Comparison of ENCODE assay signal across 16 cellular contexts in the genomic region with DNA sequence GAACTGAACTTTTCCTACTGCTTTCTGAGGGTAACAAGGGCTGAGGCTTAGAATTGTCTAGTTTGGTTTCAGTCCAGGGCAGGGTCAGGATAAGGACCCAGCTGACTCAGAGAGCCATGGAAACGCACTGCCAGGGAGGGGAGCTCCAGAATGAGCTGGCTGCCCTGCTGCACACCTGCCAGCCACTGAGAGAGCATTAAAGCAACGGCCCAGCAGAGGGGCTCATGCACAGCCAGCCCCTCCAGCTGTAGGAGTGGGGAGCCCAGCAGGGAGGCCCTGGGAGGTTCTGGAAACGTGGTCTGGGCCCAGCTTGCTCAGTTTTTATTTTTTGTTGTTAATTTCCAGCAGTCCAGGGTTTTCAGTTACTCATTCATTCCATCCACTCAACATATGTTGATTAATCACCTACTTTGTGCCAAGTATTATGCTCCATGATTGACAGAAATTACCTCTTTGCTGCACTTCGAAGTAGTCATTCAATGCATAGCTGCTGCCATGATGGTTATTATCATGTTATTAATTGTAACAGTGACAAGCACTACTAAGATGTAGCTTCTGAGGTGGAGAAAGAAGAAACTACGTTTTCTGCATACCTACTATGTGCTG. TPM values are rescaled to one million over a fixed set of nuclear protein-coding genes. Genes with fewer than 3 reads are reported as not detected.
A peak's percentile ranks its signal among the peaks of the same experiment; 100 is the strongest.
DNase-seq lines count a peak whose midpoint lies in the region; ATAC-seq, FAIRE-seq and TF ChIP-seq lines count a peak whose summit lies in the region.
"Had no signal": no experiment of that assay in that cellular context is flagged by ENCODE, and none has a peak within 500 bp of the region (broad histone marks: within the 10 kb centered on the region; RNA-seq: fewer than 3 reads in every experiment).

No MANE protein-coding gene starts in this region.

- H3K27me3 ChIP-seq in IMR-90 (ENCODE audit: control insufficient read depth, insufficient read depth, low read length) (peaks cover 36% of the 10 kb centered on the region), keratinocyte (ENCODE audit: control insufficient read depth, extremely low read depth, insufficient read depth, low read length) (peaks cover 22% of the 10 kb centered on the region), Peyer's patch (no peaks in the 10 kb centered on the region)

- no TSS peak for BruUV-seq in IMR-90 (replicated peaks; lab: Mats Ljungman, UMichigan)

- H3K4me2 ChIP-seq in IMR-90 (ENCODE audit: low read depth, low read length) (no peak overlapping the region), keratinocyte (ENCODE audit: control insufficient read depth, extremely low read depth, insufficient read depth, low read depth, low read length) (peak overlapping the region; percentile 27)

- POLR2A ChIA-PET in IMR-90 (lab: Charles Lee; ENCODE audit: unreplicated experiment): no interaction called here

- DNase-seq in DMS79 treated with DMSO at 0.1 percent for 48 hours (lab: John Stamatoyannopoulos, UW): peak; percentile 48
- DNase-seq in DMS79 (lab: John Stamatoyannopoulos, UW): no peak
- DNase-seq in IMR-90: peak; percentile 41
- peak; percentile 12 for DNase-seq in amniotic epithelial cell (ENCODE audit: low read depth)
- DNase-seq in keratinocyte (ENCODE audit: low read depth, low spot score): no peak
- no peak for DNase-seq in Peyer's patch
- DNase-seq: activated CD8-positive, alpha-beta memory T cell treated with anti-CD3 and anti-CD28 coated beads, Interleukin-2, amount 10 ng/mL, durations not matched to agents 7 days and 5 days; activated naive CD4-positive, alpha-beta T cell treated with anti-CD3 and anti-CD28 coated beads, Interleukin-2, amount 50 U/mL, for 16 hours; gastrocnemius medialis; lower lobe of right lung; NCI-H1105; nucleus accumbens had no signal

- no peaks in the 10 kb centered on the region for H3K9me1 ChIP-seq in IMR-90 (ENCODE audit: insufficient read depth, low read length)
- no peaks in the 10 kb centered on the region for H3K9me1 ChIP-seq in keratinocyte (ENCODE audit: control insufficient read depth, extremely low read depth, insufficient read depth, low read length)

- WGBS in IMR-90 (ENCODE audit: extremely low coverage in 2 of 2, insufficient read length in 1 of 2), 2 experiments: 17% methylated on average over 1 of the region's 5 CpGs; no CpG with 5 or more reads in 1 of the 2 experiments

- H3K56ac ChIP-seq in IMR-90 (ENCODE audit: extremely low read depth, insufficient read depth, low read length): no peak overlapping the region

- H3K9ac ChIP-seq in IMR-90 (ENCODE audit: low read depth, low read length) (no peak overlapping the region), keratinocyte (ENCODE audit: control insufficient read depth, extremely low read depth, insufficient read depth, low read length) (no peak overlapping the region)

- no peak overlapping the region for H2BK5ac ChIP-seq in IMR-90 (ENCODE audit: low read depth, low read length, poor library complexity, severe bottlenecking)

- H3K23ac ChIP-seq in IMR-90 (ENCODE audit: low read depth, low read length): no peak overlapping the region

- H3K4ac ChIP-seq in IMR-90 (ENCODE audit: low read depth, low read length): no peak overlapping the region

- no peaks in the 10 kb centered on the region for H3K79me2 ChIP-seq in keratinocyte (ENCODE audit: control insufficient read depth, insufficient read depth, low read length)

- no peaks in the 10 kb centered on the region for H3K79me1 ChIP-seq in IMR-90 (ENCODE audit: low read depth in 1 of 2, low read length in 2 of 2)

- CTCF ChIA-PET in IMR-90 (lab: Yijun Ruan, JAX): no interaction called here

- H3K9me3 ChIP-seq in IMR-90 (ENCODE audit: control insufficient read depth, insufficient read depth, low read length) (no peaks in the 10 kb centered on the region), keratinocyte (ENCODE audit: control insufficient read depth, low read depth, low read length) (peaks cover 2% of the 10 kb centered on the region), Peyer's patch (no peaks in the 10 kb centered on the region)
- H3K9me3 ChIP-seq: gastrocnemius medialis had no signal

- H4K20me1 ChIP-seq in IMR-90 (ENCODE audit: insufficient read depth, low read length) (no peaks in the 10 kb centered on the region), keratinocyte (ENCODE audit: control insufficient read depth, extremely low read depth, insufficient read depth, low read length) (peaks cover 4% of the 10 kb centered on the region)

- dilution Hi-C loops in IMR-90 (cut with HindIII; ENCODE audit: low sequenced_read_pairs, unreplicated experiment) (no loop called here), keratinocyte (cut with MboI; ENCODE audit: extremely low pct_ligation_motif_present, low sequenced_read_pairs) (no loop called here)

- H3K36me3 ChIP-seq in IMR-90 (ENCODE audit: control insufficient read depth, insufficient read depth, low read length) (no peaks in the 10 kb centered on the region), keratinocyte (ENCODE audit: control insufficient read depth in 2 of 2, extremely low read depth in 1 of 2, insufficient read depth in 2 of 2, low read length in 2 of 2) (no peaks in the 10 kb centered on the region), Peyer's patch (no peaks in the 10 kb centered on the region)
- H3K36me3 ChIP-seq: gastrocnemius medialis, lower lobe of right lung had no signal

- no peak overlapping the region for H2AFZ ChIP-seq in IMR-90 (replicated peaks; ENCODE audit: low read length, poor library complexity)
- no peak overlapping the region for H2AFZ ChIP-seq in keratinocyte (ENCODE audit: control insufficient read depth, low read length)

- no peak overlapping the region for H2AK9ac ChIP-seq in IMR-90 (replicated peaks; ENCODE audit: low read depth, low read length, poor library complexity)

- no peak overlapping the region for H3K14ac ChIP-seq in IMR-90 (replicated peaks; ENCODE audit: low read depth, low read length)

- H3K4me1 ChIP-seq in IMR-90 (ENCODE audit: control insufficient read depth, insufficient read depth, low read length) (no peaks in the 10 kb centered on the region), keratinocyte (ENCODE audit: control insufficient read depth, extremely low read depth, insufficient read depth, low read length) (peaks cover 15% of the 10 kb centered on the region), Peyer's patch (no peaks in the 10 kb centered on the region)
- H3K4me1 ChIP-seq: gastrocnemius medialis, lower lobe of right lung had no signal

- TF ChIP-seq CTCF in IMR-90 (conservative IDR thresholded peaks at IDR 0.05; ENCODE audit: low read depth, low read length) (no peak), keratinocyte (optimal IDR thresholded peaks at IDR 0.05 in 1 of 3, IDR thresholded peaks at IDR 0.05 in 1 of 3, conservative IDR thresholded peaks at IDR 0.05 in 1 of 3; ENCODE audit: extremely low read depth in 1 of 3, insufficient read depth in 2 of 3, low read length in 3 of 3) (no peak), Peyer's patch (IDR thresholded peaks at IDR 0.05) (no peak)

- ATAC-seq in IMR-90 (ENCODE audit: low read depth) (peak; percentile 40; the same call in 1 of the 2 replicates), HG03442 (IDR thresholded peaks at IDR 0.05; ENCODE audit: unreplicated experiment) (no peak), HG03520 (IDR thresholded peaks at IDR 0.05; ENCODE audit: unreplicated experiment) (no peak)
- ATAC-seq: activated CD8-positive, alpha-beta memory T cell treated with anti-CD3 and anti-CD28 coated beads, Interleukin-2, amount 10 ng/mL, durations not matched to agents 7 days and 5 days; gastrocnemius medialis; lower lobe of right lung had no signal

- H4K8ac ChIP-seq in IMR-90 (ENCODE audit: low read depth in 2 of 2, low read length in 2 of 2): no peak overlapping the region

- no peak overlapping the region for H4K5ac ChIP-seq in IMR-90 (ENCODE audit: low read depth, low read length)

- in situ Hi-C loops in IMR-90 (cut with MboI; ENCODE audit: low sequenced_read_pairs): no loop called here

- no peak overlapping the region for H2BK15ac ChIP-seq in IMR-90 (ENCODE audit: low read depth, low read length)

- no peak for TF ChIP-seq POLR2A in IMR-90 (IDR thresholded peaks at IDR 0.05; ENCODE audit: low read depth, low read length)
- TF ChIP-seq POLR2A in Peyer's patch (IDR thresholded peaks at IDR 0.05): no peak

- H2BK20ac ChIP-seq in IMR-90 (ENCODE audit: low read depth, low read length): no peak overlapping the region

- H3K27ac ChIP-seq in IMR-90 (ENCODE audit: insufficient read depth, low read length) (no peak overlapping the region), keratinocyte (ENCODE audit: control insufficient read depth, insufficient read depth, low read length) (no peak overlapping the region), Peyer's patch (no peak overlapping the region)
- H3K27ac ChIP-seq: gastrocnemius medialis, HL-60, lower lobe of right lung had no signal

- H2AK5ac ChIP-seq in IMR-90 (ENCODE audit: low read depth, low read length): no peak overlapping the region

- H3K18ac ChIP-seq in IMR-90 (ENCODE audit: low read depth, low read length): no peak overlapping the region

- no peak overlapping the region for H2BK120ac ChIP-seq in IMR-90 (ENCODE audit: low read depth, low read length)

- intact Hi-C loops in IMR-90 (cut with micrococcal nuclease): no loop called here

- FAIRE-seq in keratinocyte (lab: Jason Lieb, UNC): no peak
- FAIRE-seq: A204.1 had no signal

- no peak overlapping the region for H4K91ac ChIP-seq in IMR-90 (ENCODE audit: insufficient read depth, low read depth, low read length)

- TF ChIP-seq RAD21 in IMR-90 (IDR thresholded peaks at IDR 0.05; ENCODE audit: low read length): no peak

- no peak overlapping the region for H3K4me3 ChIP-seq in IMR-90 (ENCODE audit: insufficient read depth, low read depth, low read length)
- H3K4me3 ChIP-seq in keratinocyte (ENCODE audit: control insufficient read depth in 2 of 3, extremely low read depth in 1 of 3, insufficient read depth in 2 of 3, low read depth in 1 of 3, low read length in 3 of 3): no peak overlapping the region
- no peak overlapping the region for H3K4me3 ChIP-seq in Peyer's patch
- H3K4me3 ChIP-seq: gastrocnemius medialis, lower lobe of right lung had no signal

TF ChIP-seq in IMR-90, 13 proteins besides CTCF, POLR2A, EP300 and RAD21 (continues in another document):
- TF ChIP-seq MAFK (IDR thresholded peaks at IDR 0.05; ENCODE audit: low read depth, low read length): no peak
- no peak for TF ChIP-seq BHLHE40 (IDR thresholded peaks at IDR 0.05; ENCODE audit: low read depth, low read length)

RNA-seq across cellular contexts. Expression of a gene that starts 11.6 kb away (rescaled TPM):
- total RNA-seq in IMR-90 (2012; rRNA removed) (not detected in 2 replicates), Peyer's patch (not detected)
- polyA plus RNA-seq in IMR-90 (2012; rRNA removed) (0.02 TPM in 1 of 2 replicates, not detected in the other), keratinocyte (0.01 TPM in 1 of 3 replicates, not detected in the others)
- 0.01 TPM in 2 replicates for polyA plus RNA-seq in IMR-90 (2012; cell fraction: cytosol; rRNA removed)
- polyA plus RNA-seq in IMR-90 (2012; cell fraction: nucleus; rRNA removed; ENCODE audit: low replicate concordance): 0.01 TPM in 2 replicates
- not detected for polyA plus RNA-seq in keratinocyte (2011; ENCODE audit: low read depth)
- 0.04 TPM in 1 of 2 replicates, not detected in the other for polyA plus RNA-seq in keratinocyte (2011; cell fraction: cytosol; rRNA removed)
- 0.11 TPM in 1 of 2 replicates, not detected in the other for polyA plus RNA-seq in keratinocyte (2011; cell fraction: nucleus; rRNA removed)
- 0.07 and 0.27 TPM in 2 replicates for polyA plus RNA-seq in keratinocyte (2012; ENCODE audit: low replicate concordance)
- not detected in 3 replicates for polyA minus RNA-seq in keratinocyte
- polyA minus RNA-seq in keratinocyte (2011; cell fraction: cytosol; rRNA and poly(A)+ RNA removed): not detected
- not detected in 2 replicates for polyA minus RNA-seq in keratinocyte (2011; cell fraction: nucleus; rRNA and poly(A)+ RNA removed)
- total RNA-seq: gastrocnemius medialis, lower lobe of right lung had no signal

Comparison
In these comparisons a context has a peak if more than half of its experiments do, and no peak if none do; other contexts are left out.
1. DNase-seq: peak in DMS79 treated with DMSO at 0.1 percent for 48 hours (single experiment), IMR-90 (single experiment) and amniotic epithelial cell (single experiment); none in DMS79 (single experiment), keratinocyte (single experiment) and Peyer's patch (0 of 3).